In genomic region chr15:65530318-65531111, GRCh38 we compare ENCODE assay signal across 1 cellular context.
TF ChIP-seq lines count a peak whose summit lies in the region.

Gene HACD3 (plus strand): TSS chr15:65530463. CDS start chr15:65530632, 169 bp downstream.

TF ChIP-seq in K562, 482 proteins besides CTCF, POLR2A, EP300 and RAD21 (continued from another document and continues in another):
- TF ChIP-seq FOXO4 (CRISPR knock-in tag; IDR thresholded peaks at IDR 0.05), result 0 out of 2 replicates have a peak, but pooled peaks have one; percentile 53
- TF ChIP-seq MEIS2 (IDR thresholded peaks at IDR 0.05; ENCODE audit: partially characterized antibody), result peak; percentile 78
- 0 out of 2 replicates have a peak, but pooled peaks have one; percentile 31 for TF ChIP-seq ZNF511 (CRISPR knock-in tag; IDR thresholded peaks at IDR 0.05)
- peak; percentile 31 to 66; a peak in 3 of 4 replicates for TF ChIP-seq SIN3A (IDR thresholded peaks at IDR 0.05; ENCODE audit: borderline replicate concordance in 2 of 2, control insufficient read depth in 1 of 2, low read depth in 2 of 2, low read length in 2 of 2)
- peak; percentile 74 for TF ChIP-seq KDM5B (IDR thresholded peaks at IDR 0.05; ENCODE audit: insufficient replicate concordance, low read depth, low read length)
- TF ChIP-seq ZNF23 (CRISPR knock-in tag; IDR thresholded peaks at IDR 0.05), result 0 out of 2 replicates have a peak, but pooled peaks have one; percentile 19
- TF ChIP-seq ASH1L (IDR thresholded peaks at IDR 0.05; ENCODE audit: borderline replicate concordance, low read depth, partially characterized antibody), result no peak
- peak; percentile 71; the same call in 1 of the 2 replicates for TF ChIP-seq IRF2 (CRISPR knock-in tag; IDR thresholded peaks at IDR 0.05)
- TF ChIP-seq TAF1 (IDR thresholded peaks at IDR 0.05; ENCODE audit: control insufficient read depth, extremely low read depth, insufficient read depth, low read length, severe bottlenecking), result peak; percentile 59
- no peak for TF ChIP-seq KAT2B (IDR thresholded peaks at IDR 0.05; ENCODE audit: low read depth, low read length)
- no peak for TF ChIP-seq SRSF3 (IDR thresholded peaks at IDR 0.05; ENCODE audit: insufficient read depth, low read length)
- TF ChIP-seq HDAC6 (IDR thresholded peaks at IDR 0.05; ENCODE audit: low read depth, low read length), result 0 out of 2 replicates have a peak, but pooled peaks have one; percentile 80
- TF ChIP-seq BRCA1 (IDR thresholded peaks at IDR 0.05), result no peak
- TF ChIP-seq BRCA1 (CRISPR knock-in tag; IDR thresholded peaks at IDR 0.05), result 0 out of 2 replicates have a peak, but pooled peaks have one; percentile 79
- peak; percentile 49 for TF ChIP-seq CHD1 (IDR thresholded peaks at IDR 0.05; ENCODE audit: low read length)
- TF ChIP-seq SRSF1 (IDR thresholded peaks at IDR 0.05; ENCODE audit: low read depth, low read length), result no peak
- TF ChIP-seq NR1H2 (CRISPR knock-in tag; IDR thresholded peaks at IDR 0.05), result peak; percentile 88; the same call in 1 of the 2 replicates
- no peak for TF ChIP-seq CCAR2 (IDR thresholded peaks at IDR 0.05; ENCODE audit: low read depth, low read length)
- no peak for TF ChIP-seq BCLAF1 (IDR thresholded peaks at IDR 0.05; ENCODE audit: borderline replicate concordance in 1 of 2, control insufficient read depth in 1 of 2, low read depth in 2 of 2, low read length in 1 of 2)
- TF ChIP-seq CBFB (CRISPR knock-in tag; IDR thresholded peaks at IDR 0.05), result peak; percentile 72
- TF ChIP-seq ERF (CRISPR knock-in tag; IDR thresholded peaks at IDR 0.05), result 0 out of 2 replicates have a peak, but pooled peaks have one; percentile 40
- peak; percentile 83 for TF ChIP-seq CXXC5 (CRISPR knock-in tag; IDR thresholded peaks at IDR 0.05)
- TF ChIP-seq SIN3B (IDR thresholded peaks at IDR 0.05; ENCODE audit: low read depth), result no peak
- peak; percentile 73; the same call in 1 of the 2 replicates for TF ChIP-seq RNF2 (IDR thresholded peaks at IDR 0.05)
- peak; percentile 97 for TF ChIP-seq ZFX (CRISPR knock-in tag; IDR thresholded peaks at IDR 0.05)
- TF ChIP-seq ZNF507 (tag; conservative IDR thresholded peaks at IDR 0.05), result no peak
- TF ChIP-seq DACH1 (IDR thresholded peaks at IDR 0.05; ENCODE audit: partially characterized antibody), result no peak
- TF ChIP-seq BRD9 (IDR thresholded peaks at IDR 0.05; ENCODE audit: low read depth, partially characterized antibody), result no peak
- TF ChIP-seq ZMIZ1 (IDR thresholded peaks at IDR 0.05; ENCODE audit: low read depth in 2 of 2, low read length in 2 of 2), result 0 out of 4 replicates have a peak, but pooled peaks of 1 of the 2 experiments have one; percentile 51
- TF ChIP-seq CREB3L1 (IDR thresholded peaks at IDR 0.05; ENCODE audit: borderline replicate concordance, low read depth), result peak; percentile 54; the same call in 1 of the 2 replicates
- peak; percentile 59; the same call in 1 of the 2 replicates for TF ChIP-seq MTA3 (IDR thresholded peaks at IDR 0.05; ENCODE audit: borderline replicate concordance)
- no peak for TF ChIP-seq ZNF384 (IDR thresholded peaks at IDR 0.05; ENCODE audit: low read depth, low read length)
- TF ChIP-seq GABPB1 (CRISPR knock-in tag; IDR thresholded peaks at IDR 0.05), result no peak; the same call in 1 of the 2 replicates
- TF ChIP-seq RCOR1 (IDR thresholded peaks at IDR 0.05; ENCODE audit: borderline replicate concordance in 1 of 2, low read depth in 2 of 2, low read length in 2 of 2), result 0 out of 4 replicates have a peak, but pooled peaks of 1 of the 2 experiments have one; percentile 21
- no peak for TF ChIP-seq ATF1 (CRISPR knock-in tag; IDR thresholded peaks at IDR 0.05)
- peak; percentile 72 for TF ChIP-seq ATF1 (tag; IDR thresholded peaks at IDR 0.05)
- TF ChIP-seq MGA (IDR thresholded peaks at IDR 0.05), result peak; percentile 95
- TF ChIP-seq KAT7 (CRISPR knock-in tag; IDR thresholded peaks at IDR 0.05; ENCODE audit: borderline replicate concordance), result no peak
- no peak for TF ChIP-seq SRSF9 (IDR thresholded peaks at IDR 0.05; ENCODE audit: borderline replicate concordance, low read depth, low read length)
- peak; percentile 44 for TF ChIP-seq EGR1 (conservative IDR thresholded peaks at IDR 0.05)
- TF ChIP-seq ESRRA (IDR thresholded peaks at IDR 0.05; ENCODE audit: borderline replicate concordance, low read depth), result peak; percentile 38; the same call in 1 of the 2 replicates
